ENCODE assay signal across 8 cellular contexts in the genomic region with DNA sequence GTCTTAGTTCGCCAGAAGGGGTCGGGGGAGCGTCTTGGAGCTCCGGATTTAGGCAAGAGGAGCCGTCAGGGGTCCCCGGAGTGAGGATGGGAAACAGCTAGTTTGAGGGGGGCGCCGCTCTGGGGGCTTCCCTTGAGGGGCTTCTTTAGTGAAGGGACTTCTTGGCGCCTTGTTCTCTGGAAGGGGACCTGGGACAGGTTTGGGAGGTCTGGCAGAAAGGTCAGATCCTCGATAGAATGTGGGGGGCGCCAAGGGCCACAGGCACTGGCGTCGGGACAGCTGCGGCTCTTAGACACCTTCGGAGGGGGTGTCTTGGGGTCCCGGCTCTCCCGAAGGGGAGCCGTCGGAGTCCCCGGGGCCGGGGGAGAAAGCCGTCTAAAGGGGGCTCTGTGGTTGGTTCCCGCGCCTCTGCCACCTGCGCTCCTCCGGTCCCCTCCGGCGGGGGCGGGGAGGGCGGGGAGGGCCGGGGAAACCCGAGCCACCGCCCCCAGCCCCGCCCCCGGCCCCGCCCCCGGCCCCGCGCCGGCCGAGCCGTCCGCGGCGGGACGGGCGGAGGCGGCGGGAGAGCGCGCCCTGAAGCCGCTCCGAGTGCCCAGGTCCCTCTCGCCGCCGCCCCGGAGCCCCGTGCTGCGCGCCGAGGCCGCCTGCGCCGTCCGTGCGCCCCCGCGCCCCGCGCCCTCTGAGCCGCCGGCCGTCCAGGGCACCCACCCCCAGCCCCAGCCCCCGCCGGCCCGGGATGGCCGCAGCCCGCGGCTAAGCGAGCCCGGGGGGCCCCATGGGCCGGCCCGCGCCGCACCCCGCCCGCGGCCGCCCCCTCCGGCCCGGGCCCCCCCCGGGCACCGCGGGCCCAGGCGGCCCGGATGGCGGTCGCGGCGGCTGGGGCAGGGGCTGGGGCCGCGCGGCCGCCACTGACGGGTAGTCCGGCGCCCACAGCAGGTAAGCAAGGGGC. TPM values are rescaled to one million over a fixed set of nuclear protein-coding genes. Genes with fewer than 3 reads are reported as not detected.
DNase-seq lines count a peak whose midpoint lies in the region; ATAC-seq and TF ChIP-seq lines count a peak whose summit lies in the region.

A gene with protein sequence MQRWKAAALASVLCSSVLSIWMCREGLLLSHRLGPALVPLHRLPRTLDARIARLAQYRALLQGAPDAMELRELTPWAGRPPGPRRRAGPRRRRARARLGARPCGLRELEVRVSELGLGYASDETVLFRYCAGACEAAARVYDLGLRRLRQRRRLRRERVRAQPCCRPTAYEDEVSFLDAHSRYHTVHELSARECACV (plus strand): TSS at position 552 of the 949 bp plus-strand sequence. CDS start 19,099 bp downstream, outside the sequence.

- H3K36me3 Mint-ChIP-seq in T-cell (no peaks in the 10 kb centered on the region), type B pancreatic cell (no peaks in the 10 kb centered on the region)

- TF ChIP-seq POLR2A in breast epithelium (IDR thresholded peaks at IDR 0.05): no peak

- DNase-seq in NCI-H146 (lab: John Stamatoyannopoulos, UW): peak; percentile 65
- no peak for DNase-seq in NCI-H146 treated with DMSO at 0.1 percent for 48 hours (lab: John Stamatoyannopoulos, UW; ENCODE audit: unreplicated experiment)
- DNase-seq in T-cell: peak in 24 of 34 experiments; percentile 25 to 66 (median 44)
- no peak for DNase-seq in breast epithelium (ENCODE audit: low spot score in 2 of 2)
- DNase-seq in lower lobe of right lung: no peak
- DNase-seq in type B pancreatic cell (ENCODE audit: extremely low spot score, unreplicated experiment): no peak
- no peak for DNase-seq in NCI-H1048 (lab: John Stamatoyannopoulos, UW)

- H3K27me3 ChIP-seq in breast epithelium (peaks cover 4 to 9% of the 10 kb centered on the region in 2 donors), lower lobe of right lung (ENCODE audit: low read depth) (peaks cover 54% of the 10 kb centered on the region)

- H3K27me3 Mint-ChIP-seq in T-cell (peaks cover 4 to 21% of the 10 kb centered on the region in 2 donors), type B pancreatic cell (peaks cover 9% of the 10 kb centered on the region)

- peak within 1 kb of the TSS; percentile 11 to 65 (median 54) for H3K4me3 ChIP-seq in breast epithelium
- peak within 1 kb of the TSS; percentile 42 for H3K4me3 ChIP-seq in lower lobe of right lung

- CTCF ChIA-PET in T-cell (lab: Charles Lee): interaction anchor here (0.7 to 2.1 kb wide), 11 partner anchors 10 to 1264 kb away, joined by 4 to 25 read pairs (median 6); a partner anchor contains a TSS

- H3K9me3 ChIP-seq in breast epithelium: no peaks in the 10 kb centered on the region
- no peaks in the 10 kb centered on the region for H3K9me3 ChIP-seq in lower lobe of right lung

- POLR2A ChIA-PET in T-cell (lab: Charles Lee): interaction anchor here in 1 of 2 donors (0.6 kb wide), 1 partner anchor 10 kb away, joined by 11 read pairs; no protein-coding TSS in a partner anchor

- peak; percentile 41 to 54 (median 44) for ATAC-seq in T-cell (replicated peaks in 1 of 4)
- peak; percentile 71 to 77 for ATAC-seq in lower lobe of right lung
- ATAC-seq in HG02884 (IDR thresholded peaks at IDR 0.05; ENCODE audit: unreplicated experiment): no peak

- H3K27ac ChIP-seq in breast epithelium: peak within 1 kb of the TSS; percentile 52 to 62
- H3K27ac ChIP-seq in lower lobe of right lung: no peak within 1 kb of the TSS

- H3K4me3 Mint-ChIP-seq in T-cell: peak within 1 kb of the TSS; percentile 64 to 85 (median 71)
- peak within 1 kb of the TSS; percentile 83 for H3K4me3 Mint-ChIP-seq in type B pancreatic cell

- TF ChIP-seq CTCF in breast epithelium (IDR thresholded peaks at IDR 0.05) (no peak), lower lobe of right lung (IDR thresholded peaks at IDR 0.05) (no peak), type B pancreatic cell (conservative IDR thresholded peaks at IDR 0.05) (no peak)

- H3K36me3 ChIP-seq in breast epithelium: no peaks in the 10 kb centered on the region
- no peaks in the 10 kb centered on the region for H3K36me3 ChIP-seq in lower lobe of right lung

- H3K9me3 Mint-ChIP-seq in T-cell (no peaks in the 10 kb centered on the region), type B pancreatic cell (no peaks in the 10 kb centered on the region)

- H3K4me1 Mint-ChIP-seq in T-cell: peaks cover 18 to 28% (median 20%) of the 10 kb centered on the region in 3 donors
- peaks cover 17% of the 10 kb centered on the region for H3K4me1 Mint-ChIP-seq in type B pancreatic cell (ENCODE audit: unreplicated experiment)

- no peaks in the 10 kb centered on the region for H3K4me1 ChIP-seq in breast epithelium
- peaks cover 15% of the 10 kb centered on the region for H3K4me1 ChIP-seq in lower lobe of right lung

- intact Hi-C loops in breast epithelium (cut with DNase I; ENCODE audit: low total_unique reads): loop anchor here (10.0 kb wide), 1 partner anchor 100 kb away; a partner anchor contains a TSS
- intact Hi-C loops in lower lobe of right lung (cut with DNase I): no loop called here

- H3K27ac Mint-ChIP-seq in T-cell (peak within 1 kb of the TSS in 1 of 2 donors; percentile 44), type B pancreatic cell (peak within 1 kb of the TSS; percentile 48)

RNA-seq across cellular contexts. Expression of the gene that starts here (rescaled TPM):
- total RNA-seq in T-cell (1 to 10 TPM in 2 of 5 donors, under 1 TPM in 1, not detected in 2; 0.59 to 2.0 (median 1.6) TPM), breast epithelium (1 to 10 TPM in 2 of 3 donors, under 1 TPM in 1; 0.48 to 1.8 (median 1.6) TPM), lower lobe of right lung (2.7 TPM), type B pancreatic cell (ENCODE audit: low replicate concordance) (2.8 and 5.4 TPM in 2 replicates)

Comparison
In these comparisons a context has a peak if more than half of its experiments do, and no peak if none do; other contexts are left out.
1. DNase-seq: peak in NCI-H146 (single experiment) and T-cell (24 of 34); none in NCI-H146 treated with DMSO at 0.1 percent for 48 hours (single experiment), breast epithelium (0 of 2), lower lobe of right lung (single experiment), type B pancreatic cell (single experiment) and NCI-H1048 (single experiment).